In the genomic region with DNA sequence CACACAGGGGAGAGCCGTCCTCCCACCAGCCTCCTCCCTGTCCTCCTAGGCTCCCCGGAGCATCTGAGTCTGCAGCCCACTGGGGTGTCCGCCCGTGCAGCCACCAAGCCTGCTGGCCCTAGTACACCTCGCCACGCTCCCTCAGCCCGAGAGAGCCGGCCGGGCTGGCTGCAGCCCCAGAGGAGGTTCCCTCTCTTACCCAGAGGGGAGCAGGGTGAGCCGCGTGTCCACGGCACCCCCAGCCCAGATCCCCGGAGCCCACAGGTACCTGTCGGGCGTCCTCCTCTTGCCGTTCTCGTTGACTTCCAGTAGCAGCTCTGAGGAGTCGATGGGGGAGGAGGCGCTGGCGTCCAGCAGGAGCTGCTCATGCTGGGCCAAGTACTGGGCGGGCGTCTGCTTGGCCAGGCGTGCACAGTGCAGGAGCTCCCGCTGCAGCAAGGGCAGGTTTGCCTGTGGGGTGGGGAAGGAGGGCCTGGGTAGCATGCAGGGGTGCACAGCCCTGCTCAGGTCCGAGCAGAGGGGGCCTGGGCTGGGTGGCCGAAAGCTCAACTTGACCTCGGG, we compare ENCODE assay signal across 1 cellular context.
TF ChIP-seq lines count a peak whose summit lies in the region.

No MANE protein-coding gene starts in this region.

TF ChIP-seq in GM12878, 131 proteins besides CTCF, POLR2A, EP300 and RAD21:
- TF ChIP-seq NR2F1 (conservative IDR thresholded peaks at IDR 0.05) (0 out of 2 replicates have a peak, but pooled peaks have one; percentile 14), SMAD5 (IDR thresholded peaks at IDR 0.05; ENCODE audit: low read depth) (no peak)
- TF ChIP-seq, protein P1, sequence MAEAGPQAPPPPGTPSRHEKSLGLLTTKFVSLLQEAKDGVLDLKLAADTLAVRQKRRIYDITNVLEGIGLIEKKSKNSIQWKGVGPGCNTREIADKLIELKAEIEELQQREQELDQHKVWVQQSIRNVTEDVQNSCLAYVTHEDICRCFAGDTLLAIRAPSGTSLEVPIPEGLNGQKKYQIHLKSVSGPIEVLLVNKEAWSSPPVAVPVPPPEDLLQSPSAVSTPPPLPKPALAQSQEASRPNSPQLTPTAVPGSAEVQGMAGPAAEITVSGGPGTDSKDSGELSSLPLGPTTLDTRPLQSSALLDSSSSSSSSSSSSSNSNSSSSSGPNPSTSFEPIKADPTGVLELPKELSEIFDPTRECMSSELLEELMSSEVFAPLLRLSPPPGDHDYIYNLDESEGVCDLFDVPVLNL (IDR thresholded peaks at IDR 0.05; ENCODE audit: low read depth, low read length): no peak
